In the genomic region with DNA sequence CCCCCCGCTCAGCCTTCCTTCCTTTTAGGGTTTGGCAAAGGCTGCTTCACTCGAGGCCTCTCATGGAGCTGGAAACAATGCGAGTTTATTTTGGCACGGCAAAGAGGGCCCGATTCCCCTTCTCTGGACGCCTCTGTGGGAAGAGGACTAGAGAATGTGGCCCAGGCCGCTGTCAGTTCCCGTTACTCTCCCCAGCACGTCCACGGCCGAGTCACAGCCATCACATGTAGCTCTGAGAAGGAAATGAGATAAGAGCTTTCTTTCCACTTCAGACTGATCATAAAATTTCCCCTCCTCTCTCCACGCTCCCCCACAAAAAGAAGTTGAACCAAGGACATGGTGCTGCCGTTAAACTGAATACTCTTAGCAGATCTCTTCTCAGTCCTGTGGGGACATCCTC, we compare ENCODE assay signal across 13 cellular contexts.
DNase-seq lines count a peak whose midpoint lies in the region; ATAC-seq, FAIRE-seq and TF ChIP-seq lines count a peak whose summit lies in the region.
"Had no signal": no experiment of that assay in that cellular context is flagged by ENCODE, and none has a peak within 500 bp of the region (broad histone marks: within the 10 kb centered on the region; RNA-seq: fewer than 3 reads in every experiment).

No MANE protein-coding gene starts in this region.

- peaks cover 19 to 38% (median 29%) of the 10 kb centered on the region in 10 experiments for H3K4me1 ChIP-seq in BLaER1 treated with 17β-estradiol and CSF1 and Interleukin-3, amounts not matched to agents 10 nM and 100 nM
- peaks cover 47 to 79% (median 64%) of the 10 kb centered on the region in 9 donors for H3K4me1 ChIP-seq in heart right ventricle

- intact Hi-C loops in heart right ventricle (cut with DNase I): loop anchor here in 3 of 10 donors (2.0 to 5.0 kb wide), 3 partner anchors 33 to 59 kb away; no protein-coding TSS in a partner anchor

- FAIRE-seq in H54 (lab: Jason Lieb, UNC): no peak
- FAIRE-seq: GM18507 had no signal

- H3K9ac ChIP-seq in BLaER1 treated with 17β-estradiol and CSF1 and Interleukin-3, amounts not matched to agents 10 nM and 100 nM: no peak overlapping the region

- ATAC-seq in heart right ventricle (peak; percentile 70 to 86 (median 82)), GM19351 (IDR thresholded peaks at IDR 0.05; ENCODE audit: unreplicated experiment) (no peak), GM18520 (IDR thresholded peaks at IDR 0.05; ENCODE audit: unreplicated experiment) (no peak)

- 3 to 6% methylated on average over 13 of the region's 13 CpGs for WGBS in heart right ventricle, 2 donors

- no peak overlapping the region; a peak in 1 of 22 replicates for H3K27ac ChIP-seq in BLaER1 treated with 17β-estradiol and CSF1 and Interleukin-3, amounts not matched to agents 10 nM and 100 nM
- H3K27ac ChIP-seq in heart right ventricle: peak overlapping the region; percentile 71 to 93 (median 90)
- H3K27ac ChIP-seq: PC-9 had no signal

- peak overlapping the region in 10 of 11 experiments; percentile 17 to 64 (median 32); a peak in 17 of 22 replicates for H3K4me2 ChIP-seq in BLaER1 treated with 17β-estradiol and CSF1 and Interleukin-3, amounts not matched to agents 10 nM and 100 nM
- H3K4me2 ChIP-seq: PC-9 had no signal

- H3K27me3 ChIP-seq in BLaER1 treated with 17β-estradiol and CSF1 and Interleukin-3, amounts not matched to agents 10 nM and 100 nM: no peaks in the 10 kb centered on the region
- H3K27me3 ChIP-seq in heart right ventricle: no peaks in the 10 kb centered on the region

- H4K20me1 ChIP-seq in BLaER1 treated with 17β-estradiol and CSF1 and Interleukin-3, amounts not matched to agents 10 nM and 100 nM: no peaks in the 10 kb centered on the region

- TF ChIP-seq POLR2A in H54 (IDR thresholded peaks at IDR 0.05; ENCODE audit: low read depth, low read length): no peak

- no peaks in the 10 kb centered on the region for H3K36me3 ChIP-seq in BLaER1 treated with 17β-estradiol and CSF1 and Interleukin-3, amounts not matched to agents 10 nM and 100 nM
- H3K36me3 ChIP-seq in heart right ventricle: no peaks in the 10 kb centered on the region

- H3K9me3 ChIP-seq in BLaER1 treated with 17β-estradiol and CSF1 and Interleukin-3, amounts not matched to agents 10 nM and 100 nM (replicated peaks in 1 of 11): peaks cover 0 to 3% (median 0%) of the 10 kb centered on the region in 11 experiments; a peak in 1 of 22 replicates
- peaks cover 0 to 10% (median 0%) of the 10 kb centered on the region in 11 donors for H3K9me3 ChIP-seq in heart right ventricle

- no peak overlapping the region for H3K4me3 ChIP-seq in BLaER1 treated with 17β-estradiol and CSF1 and Interleukin-3, amounts not matched to agents 10 nM and 100 nM
- no peak overlapping the region for H3K4me3 ChIP-seq in heart right ventricle
- H3K4me3 ChIP-seq: PC-9 had no signal

- DNase-seq in amniotic epithelial cell (ENCODE audit: low read depth) (peak; percentile 55), heart right ventricle (peak; percentile 85 to 92), putamen (ENCODE audit: low spot score) (peak; percentile 45), H54 (ENCODE audit: insufficient read length, low spot score) (no peak), ecto neural progenitor cell (ENCODE audit: low spot score) (no peak)
- DNase-seq: activated CD4-positive, alpha-beta T cell treated with anti-CD3 and anti-CD28 coated beads, Interleukin-2, amount 50 U/mL, for 1 hour; CD4-positive, alpha-beta T cell; cerebellar nuclear complex; PC-9 had no signal

- TF ChIP-seq CTCF in heart right ventricle (IDR thresholded peaks at IDR 0.05): no peak

Comparison
In these comparisons a context has a peak if more than half of its experiments do, and no peak if none do; other contexts are left out.
1. H3K27ac ChIP-seq: peak in heart right ventricle (10 of 10); none in BLaER1 treated with 17β-estradiol and CSF1 and Interleukin-3, amounts not matched to agents 10 nM and 100 nM (0 of 11).
2. DNase-seq: peak in amniotic epithelial cell (single experiment), heart right ventricle (2 of 2) and putamen (single experiment); none in H54 (single experiment) and ecto neural progenitor cell (single experiment).
3. ATAC-seq: peak in heart right ventricle (8 of 8); none in GM19351 (single experiment) and GM18520 (single experiment).